ENCODE assay signal across 11 cellular contexts in genomic region chr10:31708513-31708912, GRCh38.
DNase-seq lines count a peak whose midpoint lies in the region; ATAC-seq and TF ChIP-seq lines count a peak whose summit lies in the region.
"Had no signal": no experiment of that assay in that cellular context is flagged by ENCODE, and none has a peak within 500 bp of the region (broad histone marks: within the 10 kb centered on the region; RNA-seq: fewer than 3 reads in every experiment).

No MANE protein-coding gene starts in this region.

- intact Hi-C loops in colonic mucosa (cut with DNase I) = no loop called here
- intact Hi-C loops in Calu3 (cut with micrococcal nuclease; ENCODE audit: unreplicated experiment) = no loop called here

- no peak overlapping the region for H3K4me3 ChIP-seq in NT2/D1 (ENCODE audit: insufficient read length, low read depth)
- no peak overlapping the region for H3K4me3 ChIP-seq in colonic mucosa
- no peak overlapping the region for H3K4me3 ChIP-seq in subcutaneous abdominal adipose tissue (ENCODE audit: low read depth in 1 of 5, low read length in 5 of 5)
- H3K4me3 ChIP-seq: ovary had no signal

- H3K36me3 ChIP-seq in NT2/D1 (ENCODE audit: insufficient read depth, insufficient read length, low read length) = no peaks in the 10 kb centered on the region
- no peaks in the 10 kb centered on the region for H3K36me3 ChIP-seq in colonic mucosa
- H3K36me3 ChIP-seq in subcutaneous abdominal adipose tissue (ENCODE audit: control insufficient read depth in 5 of 5, insufficient read depth in 5 of 5, low read length in 5 of 5) = no peaks in the 10 kb centered on the region
- H3K36me3 ChIP-seq: ovary had no signal

- CTCF ChIA-PET in Calu3 (lab: Charles Lee) = interaction anchor here (1.3 to 1.6 kb wide), 2 partner anchors 21 to 62 kb away, joined by 4 to 5 read pairs; no protein-coding TSS in a partner anchor

- DNase-seq in NT2/D1 (ENCODE audit: low read depth, low spot score) (no peak), colonic mucosa (no peak), medulla oblongata (ENCODE audit: extremely low spot score) (peak; percentile 24), Calu3 (no peak), DMS79 (lab: John Stamatoyannopoulos, UW) (no peak)
- DNase-seq: activated naive CD4-positive, alpha-beta T cell; NCI-H526 treated with DMSO at 0.1 percent for 48 hours had no signal

- ATAC-seq in GM21723 (IDR thresholded peaks at IDR 0.05; ENCODE audit: unreplicated experiment) = no peak

- no peak for TF ChIP-seq CTCF in colonic mucosa (IDR thresholded peaks at IDR 0.05)
- no peak for TF ChIP-seq CTCF in Calu3 (IDR thresholded peaks at IDR 0.05; ENCODE audit: unreplicated experiment)

- no peak overlapping the region for H3K4me3 Mint-ChIP-seq in Calu3 (ENCODE audit: low read depth, unreplicated experiment)

- peaks cover 33% of the 10 kb centered on the region for H3K9me3 ChIP-seq in NT2/D1 (ENCODE audit: insufficient read depth, low read length)
- H3K9me3 ChIP-seq in colonic mucosa = no peaks in the 10 kb centered on the region
- H3K9me3 ChIP-seq in subcutaneous abdominal adipose tissue (ENCODE audit: control insufficient read depth in 5 of 5, low read length in 5 of 5) = peaks cover 3 to 24% (median 9%) of the 10 kb centered on the region in 5 donors
- H3K9me3 ChIP-seq: ovary had no signal

- H3K36me3 Mint-ChIP-seq in Calu3 (ENCODE audit: insufficient read depth, unreplicated experiment) = no peaks in the 10 kb centered on the region

- BruUV-seq in Calu3 (replicated peaks; lab: Mats Ljungman, UMichigan) = no TSS peak

- H3K4me1 ChIP-seq in NT2/D1 (ENCODE audit: insufficient read depth, insufficient read length) = peaks cover 15% of the 10 kb centered on the region
- peaks cover 5% of the 10 kb centered on the region for H3K4me1 ChIP-seq in colonic mucosa
- peaks cover 14 to 57% (median 52%) of the 10 kb centered on the region in 5 donors for H3K4me1 ChIP-seq in subcutaneous abdominal adipose tissue (ENCODE audit: control insufficient read depth in 5 of 5, insufficient read depth in 5 of 5, low read length in 5 of 5)

- H3K27ac ChIP-seq in colonic mucosa (peak overlapping the region; percentile 42), subcutaneous abdominal adipose tissue (ENCODE audit: low read depth, low read length) (peak overlapping the region; percentile 84)
- H3K27ac ChIP-seq: KMS-11 had no signal

- peaks cover 46% of the 10 kb centered on the region for H3K27me3 Mint-ChIP-seq in Calu3 (ENCODE audit: unreplicated experiment)

- peaks cover 9% of the 10 kb centered on the region for H3K9me3 Mint-ChIP-seq in Calu3 (ENCODE audit: low read depth, unreplicated experiment)

- H3K27ac Mint-ChIP-seq in Calu3 (ENCODE audit: unreplicated experiment) = no peak overlapping the region

- H3K27me3 ChIP-seq in NT2/D1 (ENCODE audit: insufficient read depth, insufficient read length) = no peaks in the 10 kb centered on the region
- no peaks in the 10 kb centered on the region for H3K27me3 ChIP-seq in colonic mucosa
- no peaks in the 10 kb centered on the region for H3K27me3 ChIP-seq in subcutaneous abdominal adipose tissue (ENCODE audit: control insufficient read depth in 5 of 5, insufficient read depth in 4 of 5, low read length in 5 of 5)
- H3K27me3 ChIP-seq: ovary had no signal

- no peaks in the 10 kb centered on the region for H3K4me1 Mint-ChIP-seq in Calu3 (ENCODE audit: low read depth, unreplicated experiment)

- H3K9ac ChIP-seq in NT2/D1 (ENCODE audit: insufficient read length, low read depth) (peak overlapping the region; percentile 8), colonic mucosa (ENCODE audit: low read depth in 2 of 2, low read length in 2 of 2) (no peak overlapping the region), subcutaneous abdominal adipose tissue (ENCODE audit: low read length in 5 of 5) (peak overlapping the region in 1 of 5 donors; percentile 53)
- H3K9ac ChIP-seq: KMS-11 had no signal
